8 cellular contexts compared by ENCODE assay signal in genomic region chr16:85759631-85760419, GRCh38. TPM values are rescaled to one million over a fixed set of nuclear protein-coding genes. Genes with fewer than 3 reads are reported as not detected.
DNase-seq lines count a peak whose midpoint lies in the region; ATAC-seq and TF ChIP-seq lines count a peak whose summit lies in the region.

No MANE protein-coding gene starts in this region.

- intact Hi-C loops in Caco-2 (cut with micrococcal nuclease; ENCODE audit: unreplicated experiment) (no loop called here), IMR-90 (cut with micrococcal nuclease) (no loop called here), head of caudate nucleus (cut with DNase I) (no loop called here)

- H4K8ac ChIP-seq in IMR-90 (ENCODE audit: low read depth in 2 of 2, low read length in 2 of 2): no peak overlapping the region

- CTCF ChIA-PET in Caco-2 (lab: Charles Lee) (interaction anchor here (0.5 to 1.4 kb wide), 4 partner anchors 8 to 83 kb away, joined by 3 to 6 read pairs (median 3); no protein-coding TSS in a partner anchor), IMR-90 (lab: Yijun Ruan, JAX) (interaction anchor here (1.2 kb wide), 1 partner anchor 18 kb away, joined by 4 read pairs; no protein-coding TSS in a partner anchor)

- no peak overlapping the region for H3K27ac ChIP-seq in IMR-90 (ENCODE audit: insufficient read depth, low read length)

- DNase-seq in Caco-2 (peak in 1 of 2 experiments; percentile 66), IMR-90 (no peak), left lobe of liver (ENCODE audit: low spot score) (peak; percentile 63), head of caudate nucleus (no peak), amygdala (lab: John Stamatoyannopoulos, UW) (no peak), GM03348 (ENCODE audit: low spot score) (no peak)
- peak; percentile 23 for DNase-seq in activated CD4-positive, alpha-beta T cell treated with anti-CD3 and anti-CD28 coated beads, Interleukin-2, amount 50 U/mL, for 1 hour

- no peak for TF ChIP-seq RAD21 in IMR-90 (IDR thresholded peaks at IDR 0.05; ENCODE audit: low read length)

- H3K9me1 ChIP-seq in IMR-90 (ENCODE audit: insufficient read depth, low read length): peaks cover 8% of the 10 kb centered on the region

- POLR2A ChIA-PET in Caco-2 (lab: Charles Lee): no interaction called here
- POLR2A ChIA-PET in IMR-90 (lab: Charles Lee; ENCODE audit: unreplicated experiment): no interaction called here

- H2BK120ac ChIP-seq in IMR-90 (ENCODE audit: low read depth, low read length): no peak overlapping the region

- 83% methylated on average over 7 of the region's 20 CpGs; no CpG with 5 or more reads in 1 of the 2 experiments for WGBS in IMR-90 (ENCODE audit: extremely low coverage in 2 of 2, insufficient read length in 1 of 2), 2 experiments

- H3K36me3 ChIP-seq in Caco-2 (ENCODE audit: control insufficient read depth, insufficient read depth, low read length) (no peaks in the 10 kb centered on the region), IMR-90 (ENCODE audit: control insufficient read depth, insufficient read depth, low read length) (no peaks in the 10 kb centered on the region)

- no peak overlapping the region for H3K14ac ChIP-seq in IMR-90 (replicated peaks; ENCODE audit: low read depth, low read length)

- no peak overlapping the region for H3K56ac ChIP-seq in IMR-90 (ENCODE audit: extremely low read depth, insufficient read depth, low read length)

- no peak overlapping the region for H3K27ac Mint-ChIP-seq in Caco-2 (ENCODE audit: unreplicated experiment)

- dilution Hi-C loops in IMR-90 (cut with HindIII; ENCODE audit: low sequenced_read_pairs, unreplicated experiment): no loop called here

- H3K23ac ChIP-seq in IMR-90 (ENCODE audit: low read depth, low read length): no peak overlapping the region

- no peak for TF ChIP-seq POLR2A in IMR-90 (IDR thresholded peaks at IDR 0.05; ENCODE audit: low read depth, low read length)

- H3K18ac ChIP-seq in IMR-90 (ENCODE audit: low read depth, low read length): no peak overlapping the region

- ATAC-seq in IMR-90 (ENCODE audit: low read depth): no peak
- peak; percentile 93 for ATAC-seq in left lobe of liver
- no peak for ATAC-seq in HG03045 (IDR thresholded peaks at IDR 0.05; ENCODE audit: unreplicated experiment)

- no peak overlapping the region for H3K9ac ChIP-seq in IMR-90 (ENCODE audit: low read depth, low read length)

- no peak overlapping the region for H3K4me2 ChIP-seq in IMR-90 (ENCODE audit: low read depth, low read length)

- H4K20me1 ChIP-seq in IMR-90 (ENCODE audit: insufficient read depth, low read length): peaks cover 7% of the 10 kb centered on the region; the same call in 1 of the 2 replicates

- TF ChIP-seq CTCF in Caco-2 (IDR thresholded peaks at IDR 0.05; ENCODE audit: insufficient read depth in 1 of 2, low read depth in 1 of 2, low read length in 1 of 2, severe bottlenecking in 1 of 2, unreplicated experiment in 1 of 2) (peak; percentile 77 to 81), IMR-90 (conservative IDR thresholded peaks at IDR 0.05; ENCODE audit: low read depth, low read length) (peak; percentile 36; the same call in 1 of the 2 replicates)

- H2AK9ac ChIP-seq in IMR-90 (replicated peaks; ENCODE audit: low read depth, low read length, poor library complexity): no peak overlapping the region

- BruUV-seq in Caco-2 (replicated peaks; lab: Mats Ljungman, UMichigan): no TSS peak
- no TSS peak for BruUV-seq in IMR-90 (replicated peaks; lab: Mats Ljungman, UMichigan)

- no peak overlapping the region for H4K5ac ChIP-seq in IMR-90 (ENCODE audit: low read depth, low read length)

- H3K4ac ChIP-seq in IMR-90 (ENCODE audit: low read depth, low read length): no peak overlapping the region

- H2AFZ ChIP-seq in IMR-90 (replicated peaks; ENCODE audit: low read length, poor library complexity): no peak overlapping the region

- in situ Hi-C loops in IMR-90 (cut with MboI; ENCODE audit: low sequenced_read_pairs): no loop called here

- H3K4me3 ChIP-seq in Caco-2 (ENCODE audit: low read depth, low read length) (no peak overlapping the region), IMR-90 (ENCODE audit: insufficient read depth, low read depth, low read length) (no peak overlapping the region)

- H2BK20ac ChIP-seq in IMR-90 (ENCODE audit: low read depth, low read length): no peak overlapping the region

- H3K36me3 Mint-ChIP-seq in Caco-2 (ENCODE audit: insufficient read depth, unreplicated experiment): no peaks in the 10 kb centered on the region

- H3K9me3 Mint-ChIP-seq in Caco-2 (ENCODE audit: unreplicated experiment): no peaks in the 10 kb centered on the region

- 0 out of 2 replicates have a peak overlapping the region, but pooled peaks have one; percentile 64 for H2AK5ac ChIP-seq in IMR-90 (ENCODE audit: low read depth, low read length)

- H3K9me3 ChIP-seq in Caco-2 (no peaks in the 10 kb centered on the region), IMR-90 (ENCODE audit: control insufficient read depth, insufficient read depth, low read length) (no peaks in the 10 kb centered on the region)

- no peak overlapping the region for H2BK15ac ChIP-seq in IMR-90 (ENCODE audit: low read depth, low read length)

- no peaks in the 10 kb centered on the region for H3K27me3 ChIP-seq in Caco-2 (replicated peaks; ENCODE audit: control insufficient read depth, insufficient read depth, low read length)
- no peaks in the 10 kb centered on the region; the same call in 1 of the 2 replicates for H3K27me3 ChIP-seq in IMR-90 (ENCODE audit: control insufficient read depth, insufficient read depth, low read length)

- H4K91ac ChIP-seq in IMR-90 (ENCODE audit: insufficient read depth, low read depth, low read length): no peak overlapping the region

- H3K4me1 Mint-ChIP-seq in Caco-2 (ENCODE audit: low read depth, unreplicated experiment): no peaks in the 10 kb centered on the region

- H3K79me1 ChIP-seq in IMR-90 (ENCODE audit: low read depth in 1 of 2, low read length in 2 of 2): no peaks in the 10 kb centered on the region; a peak in 1 of 4 replicates

- H3K4me1 ChIP-seq in Caco-2 (no peaks in the 10 kb centered on the region), IMR-90 (ENCODE audit: control insufficient read depth, insufficient read depth, low read length) (peaks cover 11% of the 10 kb centered on the region)

- H3K4me3 Mint-ChIP-seq in Caco-2 (ENCODE audit: unreplicated experiment): no peak overlapping the region

- H2BK5ac ChIP-seq in IMR-90 (ENCODE audit: low read depth, low read length, poor library complexity, severe bottlenecking): no peak overlapping the region

- peaks cover 15% of the 10 kb centered on the region for H3K27me3 Mint-ChIP-seq in Caco-2 (ENCODE audit: insufficient read depth, unreplicated experiment)

TF ChIP-seq in IMR-90, 13 proteins besides CTCF, POLR2A, EP300 and RAD21:
- no peak for TF ChIP-seq RCOR1 (IDR thresholded peaks at IDR 0.05; ENCODE audit: insufficient replicate concordance, low read length)
- TF ChIP-seq CHD1 (IDR thresholded peaks at IDR 0.05; ENCODE audit: low read depth, low read length): no peak
- TF ChIP-seq NFE2L2 (IDR thresholded peaks at IDR 0.05; ENCODE audit: low read depth, low read length): no peak
- TF ChIP-seq BHLHE40 (IDR thresholded peaks at IDR 0.05; ENCODE audit: low read depth, low read length): no peak
- TF ChIP-seq MAFK (IDR thresholded peaks at IDR 0.05; ENCODE audit: low read depth, low read length): no peak
- TF ChIP-seq SMC3 (IDR thresholded peaks at IDR 0.05; ENCODE audit: low read depth, low read length): no peak
- TF ChIP-seq MXI1 (IDR thresholded peaks at IDR 0.05; ENCODE audit: borderline replicate concordance, low read depth, low read length): no peak
- TF ChIP-seq MAZ (IDR thresholded peaks at IDR 0.05; ENCODE audit: borderline replicate concordance, low read depth, low read length): no peak
- no peak for TF ChIP-seq USF2 (IDR thresholded peaks at IDR 0.05; ENCODE audit: low read depth, low read length)
- TF ChIP-seq CEBPB (IDR thresholded peaks at IDR 0.05; ENCODE audit: low read depth, low read length): no peak
- TF ChIP-seq ELK1 (IDR thresholded peaks at IDR 0.05; ENCODE audit: borderline replicate concordance, low read depth, low read length): no peak
- TF ChIP-seq FOS (IDR thresholded peaks at IDR 0.05; ENCODE audit: low read depth, low read length): no peak
- no peak for TF ChIP-seq RFX5 (IDR thresholded peaks at IDR 0.05; ENCODE audit: low read depth, low read length)

RNA-seq across cellular contexts. Expression of gene C16orf74, which starts 8.9 kb away (rescaled TPM):
- 3.8 and 4.0 TPM in 2 replicates for total RNA-seq in Caco-2 (2022)
- total RNA-seq in IMR-90 (2012; rRNA removed): 4.5 and 5.0 TPM in 2 replicates
- 12.2 and 18.5 TPM in 2 replicates for polyA plus RNA-seq in IMR-90 (2012; rRNA removed)
- polyA plus RNA-seq in IMR-90 (2012; cell fraction: cytosol; rRNA removed): 21.0 and 28.2 TPM in 2 replicates
- 12.0 and 16.7 TPM in 2 replicates for polyA plus RNA-seq in IMR-90 (2012; cell fraction: nucleus; rRNA removed; ENCODE audit: low replicate concordance)
- 0.30 TPM for total RNA-seq in left lobe of liver

RNA-seq across cellular contexts. Expression of gene EMC8, which starts 39.5 kb away (rescaled TPM):
- 86.7 and 94.7 TPM in 2 replicates for total RNA-seq in Caco-2 (2022)
- total RNA-seq in IMR-90 (2012; rRNA removed): 23.7 and 28.3 TPM in 2 replicates
- 48.9 and 54.7 TPM in 2 replicates for polyA plus RNA-seq in IMR-90 (2012; rRNA removed)
- polyA plus RNA-seq in IMR-90 (2012; cell fraction: cytosol; rRNA removed): 41.7 and 51.1 TPM in 2 replicates
- polyA plus RNA-seq in IMR-90 (2012; cell fraction: nucleus; rRNA removed; ENCODE audit: low replicate concordance): 43.3 and 43.9 TPM in 2 replicates
- 13.3 TPM for total RNA-seq in left lobe of liver

RNA-seq across cellular contexts. Expression of gene COX4I1, which starts 39.7 kb away (rescaled TPM):
- 814 and 893 TPM in 2 replicates for total RNA-seq in Caco-2 (2022)
- total RNA-seq in IMR-90 (2012; rRNA removed): 392 and 397 TPM in 2 replicates
- 700 and 845 TPM in 2 replicates for polyA plus RNA-seq in IMR-90 (2012; rRNA removed)
- polyA plus RNA-seq in IMR-90 (2012; cell fraction: cytosol; rRNA removed): 1,212 and 1,973 TPM in 2 replicates
- polyA plus RNA-seq in IMR-90 (2012; cell fraction: nucleus; rRNA removed; ENCODE audit: low replicate concordance): 339 and 570 TPM in 2 replicates
- total RNA-seq in left lobe of liver: 302 TPM

Comparison
In these comparisons a context has a peak if more than half of its experiments do, and no peak if none do; other contexts are left out.
1. DNase-seq: peak in activated CD4-positive, alpha-beta T cell treated with anti-CD3 and anti-CD28 coated beads, Interleukin-2, amount 50 U/mL, for 1 hour (single experiment) and left lobe of liver (single experiment); none in IMR-90 (single experiment), head of caudate nucleus (0 of 42), amygdala (0 of 56) and GM03348 (single experiment).